ENCODE assay signal across 9 cellular contexts in the genomic region with DNA sequence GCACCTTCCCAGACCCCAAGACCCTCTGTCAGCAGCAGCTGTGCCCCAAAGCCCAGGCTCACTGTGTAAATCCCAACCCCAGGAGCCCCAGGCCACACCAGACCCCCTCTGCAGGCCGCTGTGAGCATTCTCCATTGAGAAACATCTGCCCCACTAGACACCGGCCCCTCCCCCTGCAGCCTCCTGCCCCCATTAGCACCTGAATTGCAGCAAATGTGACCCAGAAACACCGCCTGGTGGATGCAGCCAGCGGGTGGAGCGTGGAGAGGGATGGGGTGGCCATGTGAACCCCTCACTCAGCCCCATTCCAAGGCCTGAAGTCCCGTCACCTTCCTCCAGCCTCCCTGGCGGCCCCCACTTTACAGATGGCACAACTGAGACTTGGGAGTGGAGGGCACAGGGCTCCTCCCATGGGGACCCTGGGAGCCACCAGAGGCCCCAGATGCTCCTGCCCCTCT. TPM values are rescaled to one million over a fixed set of nuclear protein-coding genes. Genes with fewer than 3 reads are reported as not detected.
DNase-seq lines count a peak whose midpoint lies in the region; FAIRE-seq and TF ChIP-seq lines count a peak whose summit lies in the region.
"Had no signal": no experiment of that assay in that cellular context is flagged by ENCODE, and none has a peak within 500 bp of the region (broad histone marks: within the 10 kb centered on the region; RNA-seq: fewer than 3 reads in every experiment).

No MANE protein-coding gene starts in this region.

- no peak overlapping the region for H3K9ac ChIP-seq in astrocyte (ENCODE audit: low read length)
- H3K9ac ChIP-seq in keratinocyte (ENCODE audit: control insufficient read depth, extremely low read depth, insufficient read depth, low read length), result peak overlapping the region; percentile 87

- no peaks in the 10 kb centered on the region for H3K9me3 Mint-ChIP-seq in astrocyte (ENCODE audit: unreplicated experiment)

- dilution Hi-C loops in keratinocyte (cut with MboI; ENCODE audit: extremely low pct_ligation_motif_present, low sequenced_read_pairs), result no loop called here

- H3K36me3 ChIP-seq in H7 (replicated peaks; ENCODE audit: control insufficient read depth, insufficient read depth, low read length), result no peaks in the 10 kb centered on the region; the same call in none of the 2 replicates
- no peaks in the 10 kb centered on the region for H3K36me3 ChIP-seq in astrocyte (ENCODE audit: insufficient read depth, low read length)
- peaks cover 3 to 4% of the 10 kb centered on the region in 2 experiments for H3K36me3 ChIP-seq in keratinocyte (ENCODE audit: control insufficient read depth in 2 of 2, extremely low read depth in 1 of 2, insufficient read depth in 2 of 2, low read length in 2 of 2)

- no peaks in the 10 kb centered on the region for H3K27me3 Mint-ChIP-seq in astrocyte (ENCODE audit: low read depth, unreplicated experiment)

- H3K36me3 Mint-ChIP-seq in astrocyte (ENCODE audit: low read depth, unreplicated experiment), result no peaks in the 10 kb centered on the region

- H3K4me2 ChIP-seq in astrocyte (ENCODE audit: low read length), result peak overlapping the region; percentile 99
- H3K4me2 ChIP-seq in keratinocyte (ENCODE audit: control insufficient read depth, extremely low read depth, insufficient read depth, low read depth, low read length), result peak overlapping the region; percentile 89

- H3K9me1 ChIP-seq in keratinocyte (ENCODE audit: control insufficient read depth, extremely low read depth, insufficient read depth, low read length), result no peaks in the 10 kb centered on the region

- H3K27ac Mint-ChIP-seq in astrocyte (ENCODE audit: unreplicated experiment), result no peak overlapping the region

- H3K79me2 ChIP-seq in astrocyte (ENCODE audit: insufficient read depth, low read length) (peaks cover 55% of the 10 kb centered on the region), keratinocyte (ENCODE audit: control insufficient read depth, insufficient read depth, low read length) (peaks cover 35% of the 10 kb centered on the region)

- H2AFZ ChIP-seq in astrocyte (ENCODE audit: low read depth, low read length), result no peak overlapping the region
- no peak overlapping the region for H2AFZ ChIP-seq in keratinocyte (ENCODE audit: control insufficient read depth, low read length)

- FAIRE-seq in astrocyte (lab: Jason Lieb, UNC), result no peak
- no peak for FAIRE-seq in keratinocyte (lab: Jason Lieb, UNC)

- H3K27me3 ChIP-seq in H7 (ENCODE audit: control insufficient read depth, insufficient read depth, low read length), result no peaks in the 10 kb centered on the region
- no peaks in the 10 kb centered on the region for H3K27me3 ChIP-seq in astrocyte (ENCODE audit: insufficient read depth, low read length)
- no peaks in the 10 kb centered on the region for H3K27me3 ChIP-seq in keratinocyte (ENCODE audit: control insufficient read depth, extremely low read depth, insufficient read depth, low read length)

- DNase-seq in H7 (peak; percentile 94), astrocyte (ENCODE audit: low read depth) (no peak), keratinocyte (ENCODE audit: low read depth, low spot score) (no peak), activated gamma-delta T cell treated with Interleukin-2 at 50 U/mL for 16 hours (no peak), NCI-H69 (lab: John Stamatoyannopoulos, UW) (no peak), NCI-H2171 treated with DMSO at 0.1 percent for 48 hours (lab: John Stamatoyannopoulos, UW) (no peak), NCI-H1694 (lab: John Stamatoyannopoulos, UW) (no peak)
- DNase-seq: activated CD4-positive, alpha-beta T cell treated with anti-CD3 and anti-CD28 coated beads for 1 hour had no signal

- TF ChIP-seq CTCF in 22Rv1 (IDR thresholded peaks at IDR 0.05) (no peak), astrocyte (IDR thresholded peaks at IDR 0.05; ENCODE audit: insufficient read depth, low read depth, low read length) (no peak), keratinocyte (optimal IDR thresholded peaks at IDR 0.05 in 1 of 3, IDR thresholded peaks at IDR 0.05 in 1 of 3, conservative IDR thresholded peaks at IDR 0.05 in 1 of 3; ENCODE audit: extremely low read depth in 1 of 3, insufficient read depth in 2 of 3, low read length in 3 of 3) (peak in 1 of 3 experiments; percentile 3)

- H4K20me1 ChIP-seq in astrocyte (ENCODE audit: insufficient read depth, low read length) (peaks cover 56% of the 10 kb centered on the region), keratinocyte (ENCODE audit: control insufficient read depth, extremely low read depth, insufficient read depth, low read length) (no peaks in the 10 kb centered on the region)

- H3K9me3 ChIP-seq in astrocyte (ENCODE audit: insufficient read depth, low read depth, low read length) (no peaks in the 10 kb centered on the region), keratinocyte (ENCODE audit: control insufficient read depth, low read depth, low read length) (no peaks in the 10 kb centered on the region)

- H3K4me3 ChIP-seq in H7 (ENCODE audit: insufficient read depth, low read depth, low read length) (peak overlapping the region; percentile 9; the same call in 1 of the 2 replicates), astrocyte (ENCODE audit: insufficient read depth, low read depth, low read length) (no peak overlapping the region), keratinocyte (ENCODE audit: control insufficient read depth in 2 of 3, extremely low read depth in 1 of 3, insufficient read depth in 2 of 3, low read depth in 1 of 3, low read length in 3 of 3) (no peak overlapping the region)

- peak overlapping the region; percentile 88 for H3K4me3 Mint-ChIP-seq in astrocyte (ENCODE audit: unreplicated experiment)

- H3K27ac ChIP-seq in 22Rv1 (peak overlapping the region; percentile 97), astrocyte (ENCODE audit: low read depth, low read length) (no peak overlapping the region), keratinocyte (ENCODE audit: control insufficient read depth, insufficient read depth, low read length) (no peak overlapping the region)

- H3K4me1 ChIP-seq in astrocyte (ENCODE audit: insufficient read depth, low read length) (peaks cover 25% of the 10 kb centered on the region), keratinocyte (ENCODE audit: control insufficient read depth, extremely low read depth, insufficient read depth, low read length) (peaks cover 27% of the 10 kb centered on the region)

- H3K4me1 Mint-ChIP-seq in astrocyte (ENCODE audit: low read depth, unreplicated experiment), result peaks cover 2% of the 10 kb centered on the region

RNA-seq across cellular contexts. Expression of gene UBALD1, which starts 2.2 kb away (rescaled TPM):
- total RNA-seq in H7 (2014; rRNA removed; shearing (Covaris generic)), result 21.4 and 26.8 TPM in 2 replicates
- total RNA-seq in astrocyte, result 49.8 and 53.0 TPM in 2 replicates
- 3.6 to 7.7 TPM (median 4.0 TPM) in 3 replicates for polyA plus RNA-seq in keratinocyte
- 7.3 TPM for polyA plus RNA-seq in keratinocyte (2011; ENCODE audit: low read depth)
- 3.2 and 11.7 TPM in 2 replicates for polyA plus RNA-seq in keratinocyte (2011; cell fraction: cytosol; rRNA removed)
- 9.2 and 14.3 TPM in 2 replicates for polyA plus RNA-seq in keratinocyte (2011; cell fraction: nucleus; rRNA removed)
- 15.0 and 23.1 TPM in 2 replicates for polyA plus RNA-seq in keratinocyte (2012; ENCODE audit: low replicate concordance)
- 1.2 to 5.2 TPM (median 2.2 TPM) in 3 replicates for polyA minus RNA-seq in keratinocyte
- 25.3 TPM for polyA minus RNA-seq in keratinocyte (2011; cell fraction: cytosol; rRNA and poly(A)+ RNA removed)
- polyA minus RNA-seq in keratinocyte (2011; cell fraction: nucleus; rRNA and poly(A)+ RNA removed), result 7.0 and 9.4 TPM in 2 replicates

RNA-seq across cellular contexts. Expression of gene MGRN1, which starts 12.1 kb away (rescaled TPM):
- 35.6 and 42.8 TPM in 2 replicates for total RNA-seq in H7 (2014; rRNA removed; shearing (Covaris generic))
- total RNA-seq in astrocyte, result 89.0 and 91.5 TPM in 2 replicates
- 1.9 to 6.7 TPM (median 2.6 TPM) in 3 replicates for polyA plus RNA-seq in keratinocyte
- polyA plus RNA-seq in keratinocyte (2011; ENCODE audit: low read depth), result 30.6 TPM
- 4.1 and 10.4 TPM in 2 replicates for polyA plus RNA-seq in keratinocyte (2011; cell fraction: cytosol; rRNA removed)
- polyA plus RNA-seq in keratinocyte (2011; cell fraction: nucleus; rRNA removed), result 17.0 and 23.2 TPM in 2 replicates
- 14.5 and 21.2 TPM in 2 replicates for polyA plus RNA-seq in keratinocyte (2012; ENCODE audit: low replicate concordance)
- 6.8 to 35.3 TPM (median 10.5 TPM) in 3 replicates for polyA minus RNA-seq in keratinocyte
- 25.5 TPM for polyA minus RNA-seq in keratinocyte (2011; cell fraction: cytosol; rRNA and poly(A)+ RNA removed)
- polyA minus RNA-seq in keratinocyte (2011; cell fraction: nucleus; rRNA and poly(A)+ RNA removed), result 14.0 and 15.9 TPM in 2 replicates

RNA-seq across cellular contexts. Expression of gene C16orf96, which starts 56.4 kb away (rescaled TPM):
- total RNA-seq in H7 (2014; rRNA removed; shearing (Covaris generic)), result 0.38 and 0.41 TPM in 2 replicates
- 0.20 and 0.38 TPM in 2 replicates for total RNA-seq in astrocyte
- polyA plus RNA-seq in keratinocyte, result not detected in 3 replicates
- 0.06 TPM for polyA plus RNA-seq in keratinocyte (2011; ENCODE audit: low read depth)
- not detected in 2 replicates for polyA plus RNA-seq in keratinocyte (2011; cell fraction: cytosol; rRNA removed)
- 0.07 TPM in 1 of 2 replicates, not detected in the other for polyA plus RNA-seq in keratinocyte (2011; cell fraction: nucleus; rRNA removed)
- polyA plus RNA-seq in keratinocyte (2012; ENCODE audit: low replicate concordance), result 0.04 TPM in 1 of 2 replicates, not detected in the other
- polyA minus RNA-seq in keratinocyte, result not detected in 3 replicates
- not detected for polyA minus RNA-seq in keratinocyte (2011; cell fraction: cytosol; rRNA and poly(A)+ RNA removed)
- not detected in 2 replicates for polyA minus RNA-seq in keratinocyte (2011; cell fraction: nucleus; rRNA and poly(A)+ RNA removed)
